In the genomic region with DNA sequence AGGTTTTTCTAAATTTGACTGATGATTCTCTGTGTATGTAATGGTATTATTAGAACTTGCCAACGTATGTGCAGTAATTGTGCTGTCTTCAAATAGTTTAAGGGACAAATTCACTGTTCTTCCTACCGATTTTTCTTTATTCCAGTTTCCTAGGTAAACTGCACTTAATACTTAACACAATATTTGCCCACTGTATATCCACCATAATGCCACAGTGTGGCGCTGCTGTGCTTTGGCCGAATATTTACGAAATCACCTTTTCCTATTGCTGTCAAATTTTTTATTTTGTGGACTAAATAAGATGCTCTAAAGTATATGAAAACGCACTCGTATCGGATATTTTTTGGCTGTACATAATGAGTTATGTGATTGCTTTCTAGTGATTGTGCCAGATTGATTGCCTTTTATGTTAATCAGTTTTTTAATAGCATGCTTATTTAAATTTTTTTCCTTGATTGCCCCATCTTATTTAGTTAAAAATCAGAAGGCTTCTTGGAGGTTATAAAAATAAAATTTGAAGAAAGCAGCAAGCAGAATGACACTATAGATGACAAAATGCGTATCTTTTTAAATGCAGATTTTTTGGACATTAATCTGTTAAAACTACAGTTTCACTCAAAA, we compare ENCODE assay signal across 8 cellular contexts. TPM values are rescaled to one million over a fixed set of nuclear protein-coding genes. Genes with fewer than 3 reads are reported as not detected.
A peak's percentile ranks its signal among the peaks of the same experiment; 100 is the strongest.
DNase-seq lines count a peak whose midpoint lies in the region; ATAC-seq and TF ChIP-seq lines count a peak whose summit lies in the region.

No MANE protein-coding gene starts in this region.

- DNase-seq in NCI-H345 (lab: John Stamatoyannopoulos, UW) (peak; percentile 20), NCI-H345 treated with DMSO at 0.1 percent for 48 hours (lab: John Stamatoyannopoulos, UW; ENCODE audit: unreplicated experiment) (no peak), RKO (ENCODE audit: low spot score) (peak; percentile 67), adrenal gland (peak; percentile 26 to 84 (median 62)), right atrium auricular region (ENCODE audit: low spot score) (peak; percentile 70)

- H3K27ac ChIP-seq in adrenal gland (no peak overlapping the region), right atrium auricular region (no peak overlapping the region)

- ATAC-seq in HG03469 (IDR thresholded peaks at IDR 0.05; ENCODE audit: unreplicated experiment) (peak; percentile 25), HG03108 (IDR thresholded peaks at IDR 0.05; ENCODE audit: unreplicated experiment) (no peak)

- H3K36me3 ChIP-seq in adrenal gland (replicated peaks in 1 of 2) (peaks cover 6 to 13% of the 10 kb centered on the region in 2 donors), right atrium auricular region (peaks cover 16% of the 10 kb centered on the region), skeletal muscle satellite cell (ENCODE audit: insufficient read depth, low read length) (peaks cover 35% of the 10 kb centered on the region)

- peaks cover 14 to 41% of the 10 kb centered on the region in 2 donors for H3K4me1 ChIP-seq in adrenal gland (replicated peaks in 1 of 2)
- H3K4me1 ChIP-seq in right atrium auricular region: peaks cover 0 to 32% of the 10 kb centered on the region in 2 donors
- H3K4me1 ChIP-seq in skeletal muscle satellite cell (ENCODE audit: control insufficient read depth, insufficient read depth, low read length): peaks cover 15% of the 10 kb centered on the region

- peak overlapping the region; percentile 13 for H3K4me2 ChIP-seq in skeletal muscle satellite cell (ENCODE audit: low read length)

- H3K9ac ChIP-seq in skeletal muscle satellite cell (ENCODE audit: low read depth, low read length): no peak overlapping the region

- peak; percentile 81 to 92 (median 84) for TF ChIP-seq CTCF in adrenal gland (IDR thresholded peaks at IDR 0.05)
- peak; percentile 60 to 87 for TF ChIP-seq CTCF in right atrium auricular region (IDR thresholded peaks at IDR 0.05)

- no peak overlapping the region for H3K4me3 ChIP-seq in adrenal gland
- H3K4me3 ChIP-seq in right atrium auricular region: no peak overlapping the region
- no peak overlapping the region for H3K4me3 ChIP-seq in skeletal muscle satellite cell (ENCODE audit: low read length)

- intact Hi-C loops in adrenal gland (cut with DNase I): no loop called here

- 23 to 34% (median 28%) methylated on average over 9 of the region's 9 CpGs for WGBS in adrenal gland, 4 donors

- H3K27me3 ChIP-seq in adrenal gland (no peaks in the 10 kb centered on the region), right atrium auricular region (no peaks in the 10 kb centered on the region), skeletal muscle satellite cell (ENCODE audit: control insufficient read depth, insufficient read depth, low read length) (no peaks in the 10 kb centered on the region)

- no peak for TF ChIP-seq POLR2A in adrenal gland (IDR thresholded peaks at IDR 0.05)

- H3K9me3 ChIP-seq in adrenal gland (replicated peaks in 1 of 3) (no peaks in the 10 kb centered on the region), right atrium auricular region (no peaks in the 10 kb centered on the region), skeletal muscle satellite cell (replicated peaks; ENCODE audit: low read length) (no peaks in the 10 kb centered on the region)

RNA-seq across cellular contexts. Expression of gene AASDHPPT, which starts 10.5 kb away (rescaled TPM):
- 10 to 100 TPM; 27.7 to 49.2 (median 39.8) TPM for total RNA-seq in adrenal gland
- polyA plus RNA-seq in adrenal gland: 10 to 100 TPM; 13.8 to 42.8 (median 16.3) TPM
- total RNA-seq in right atrium auricular region: 10 to 100 TPM; 29.9 to 42.7 TPM
- 62.0 and 70.5 TPM in 2 replicates for total RNA-seq in skeletal muscle satellite cell (2012; rRNA removed)

RNA-seq across cellular contexts. Expression of gene KBTBD3, which starts 10.8 kb away (rescaled TPM):
- 10 to 100 TPM in 3 of 8 donors, 1 to 10 TPM in 4, under 1 TPM in 1; 0.97 to 13.3 (median 5.6) TPM for total RNA-seq in adrenal gland
- polyA plus RNA-seq in adrenal gland: 1 to 10 TPM; 3.6 to 7.2 (median 4.0) TPM
- 1 to 10 TPM; 3.3 to 4.2 TPM for total RNA-seq in right atrium auricular region
- 1.1 and 1.3 TPM in 2 replicates for total RNA-seq in skeletal muscle satellite cell (2012; rRNA removed)
